9 cellular contexts compared by ENCODE assay signal in the genomic region with DNA sequence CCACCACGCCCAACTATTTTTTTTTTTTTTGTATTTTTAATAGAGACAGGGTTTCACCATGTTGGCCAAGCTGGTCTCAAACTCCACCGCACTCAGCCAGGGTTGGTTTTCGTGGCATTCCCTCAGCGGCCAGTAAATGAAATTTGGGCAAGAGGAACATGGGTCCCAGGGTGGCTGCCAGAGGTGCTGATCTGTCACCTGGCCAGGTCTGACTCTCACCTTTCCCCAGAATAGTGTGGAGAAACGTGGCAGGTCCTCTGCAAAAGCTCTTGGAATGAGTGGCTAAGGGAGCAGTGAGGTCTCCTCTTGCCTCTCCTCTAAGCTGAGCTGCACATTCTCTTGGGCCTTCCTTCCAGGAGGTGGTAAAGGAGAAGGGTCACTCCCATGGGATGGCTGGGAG.
"Had no signal": no experiment of that assay in that cellular context is flagged by ENCODE, and none has a peak within 500 bp of the region (broad histone marks: within the 10 kb centered on the region; RNA-seq: fewer than 3 reads in every experiment).

No MANE protein-coding gene starts in this region.

- FAIRE-seq: HTR-8/SVneo, K562 had no signal

- ATAC-seq: HCT116, K562 had no signal

- H3K4me1 ChIP-seq: HAP-1 had no signal

- H3K9me3 ChIP-seq: HAP-1 had no signal

- H3K4me3 ChIP-seq: GM23248, HAP-1, K562 had no signal

- H3K4me3 Mint-ChIP-seq: HFFc6 had no signal

- H3K27ac Mint-ChIP-seq: HFFc6 had no signal

- H3K27ac ChIP-seq: GM23248 had no signal

- DNase-seq: GM23248, GOT3, H7, HFFc6, IMR-90 had no signal

- H3K36me3 ChIP-seq: HAP-1 had no signal
